9 cellular contexts compared by ENCODE assay signal in the genomic region with DNA sequence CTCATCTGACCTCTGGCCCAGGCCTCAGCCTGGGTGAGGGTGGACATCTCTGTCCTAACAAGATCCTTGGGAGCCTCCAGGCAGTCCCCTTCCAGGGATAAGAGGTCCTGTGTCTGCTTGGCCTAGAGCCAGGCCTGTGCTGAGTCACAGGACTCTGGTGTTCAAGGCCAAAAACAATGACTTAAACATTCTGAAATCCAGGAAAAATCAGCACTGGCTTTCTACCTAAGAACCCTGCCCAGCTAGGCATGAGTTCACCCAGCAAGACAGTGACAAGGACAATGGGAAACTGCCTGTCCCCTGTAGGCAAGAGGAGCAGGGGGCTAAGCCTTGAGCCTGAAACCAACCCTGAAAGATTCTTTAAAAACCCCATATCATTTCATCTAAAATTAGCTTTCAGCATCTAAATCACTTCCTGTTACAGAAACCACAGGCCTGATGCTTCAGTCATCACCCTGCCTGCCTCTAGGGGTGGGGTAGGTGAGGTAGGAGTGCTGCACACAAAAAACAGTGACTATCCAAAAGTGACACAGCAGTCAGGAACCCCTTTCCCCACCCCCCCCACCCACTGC. TPM values are rescaled to one million over a fixed set of nuclear protein-coding genes. Genes with fewer than 3 reads are reported as not detected.
DNase-seq lines count a peak whose midpoint lies in the region; ATAC-seq and TF ChIP-seq lines count a peak whose summit lies in the region.
"Had no signal": no experiment of that assay in that cellular context is flagged by ENCODE, and none has a peak within 500 bp of the region (broad histone marks: within the 10 kb centered on the region; RNA-seq: fewer than 3 reads in every experiment).

No MANE protein-coding gene starts in this region.

- H3F3A ChIP-seq in PC-9 (ENCODE audit: insufficient read depth, low read depth) (peaks cover 41% of the 10 kb centered on the region), smooth muscle cell (ENCODE audit: low read depth) (peaks cover 3% of the 10 kb centered on the region)

- BruUV-seq in PC-9 (replicated peaks; lab: Mats Ljungman, UMichigan), result no TSS peak

- no peak overlapping the region for H3K4me3 ChIP-seq in PC-9
- no peak overlapping the region for H3K4me3 ChIP-seq in smooth muscle cell

- DNase-seq in NCI-H1694 treated with DMSO at 0.1 percent for 48 hours (lab: John Stamatoyannopoulos, UW) (peak; percentile 9), NCI-H1694 (lab: John Stamatoyannopoulos, UW) (no peak), PC-9 (peak; percentile 86 to 93), Right ventricle myocardium superior (peak; percentile 86), smooth muscle cell (lab: John Stamatoyannopoulos, UW; ENCODE audit: unreplicated experiment) (peak; percentile 12), DMS153 treated with DMSO at 0.1 percent for 48 hours (lab: John Stamatoyannopoulos, UW; ENCODE audit: unreplicated experiment) (no peak)
- DNase-seq in activated T-helper 9 cell treated with anti-CD3 and anti-CD28 coated beads, Interleukin-2, amount 50 U/mL, for 16 hours (ENCODE audit: low read depth), result peak; percentile 61

- H3K36me3 ChIP-seq in PC-9 (ENCODE audit: low read depth) (no peaks in the 10 kb centered on the region), smooth muscle cell (ENCODE audit: low read depth) (no peaks in the 10 kb centered on the region)

- H3K27me3 ChIP-seq in PC-9 (ENCODE audit: insufficient read depth, low read depth) (no peaks in the 10 kb centered on the region), smooth muscle cell (ENCODE audit: low read depth) (no peaks in the 10 kb centered on the region)

- H3K9me2 ChIP-seq in PC-9 (ENCODE audit: insufficient read depth), result no peaks in the 10 kb centered on the region

- H3K4me2 ChIP-seq in PC-9 (peak overlapping the region; percentile 59), smooth muscle cell (peak overlapping the region; percentile 9)

- H3K4me1 ChIP-seq in PC-9 (replicated peaks; ENCODE audit: insufficient read depth), result peaks cover 60% of the 10 kb centered on the region
- peaks cover 4% of the 10 kb centered on the region for H3K4me1 ChIP-seq in smooth muscle cell (ENCODE audit: low read depth)

- 0 out of 2 replicates have a peak, but pooled peaks have one; percentile 22 for TF ChIP-seq CTCF in PC-9 (conservative IDR thresholded peaks at IDR 0.05)
- TF ChIP-seq CTCF in smooth muscle cell (IDR thresholded peaks at IDR 0.05; ENCODE audit: borderline replicate concordance, insufficient read depth, poor library complexity, severe bottlenecking), result no peak

- ATAC-seq in HG02981 (IDR thresholded peaks at IDR 0.05; ENCODE audit: unreplicated experiment) (peak; percentile 73), Right ventricle myocardium superior (ENCODE audit: poor library complexity) (peak; percentile 91)

- CTCF ChIA-PET in PC-9 (lab: Charles Lee), result interaction anchor here (0.5 kb wide), 1 partner anchor 32 kb away, joined by 3 read pairs; no protein-coding TSS in a partner anchor

- H3K27ac ChIP-seq in PC-9 (peak overlapping the region; percentile 88), smooth muscle cell (ENCODE audit: low read depth) (peak overlapping the region; percentile 83)

- H4K20me1 ChIP-seq in PC-9 (ENCODE audit: insufficient read depth) (no peaks in the 10 kb centered on the region), smooth muscle cell (ENCODE audit: low read depth) (no peaks in the 10 kb centered on the region)

- H3K79me2 ChIP-seq in PC-9 (ENCODE audit: low read depth) (no peaks in the 10 kb centered on the region), smooth muscle cell (ENCODE audit: low read depth) (no peaks in the 10 kb centered on the region)

- H3K9me3 ChIP-seq in PC-9 (ENCODE audit: insufficient read depth, low read depth), result no peaks in the 10 kb centered on the region
- no peaks in the 10 kb centered on the region for H3K9me3 ChIP-seq in smooth muscle cell (replicated peaks; ENCODE audit: low read depth)

- POLR2A ChIA-PET in PC-9 (lab: Charles Lee; ENCODE audit: unreplicated experiment), result no interaction called here

- intact Hi-C loops in PC-9 (cut with micrococcal nuclease; ENCODE audit: unreplicated experiment), result loop anchor here (1.0 to 2.0 kb wide), 2 partner anchors 13 to 29 kb away; no protein-coding TSS in a partner anchor
- intact Hi-C loops in Right ventricle myocardium superior (cut with DNase I), result no loop called here

- H2AFZ ChIP-seq in PC-9 (no peak overlapping the region), smooth muscle cell (ENCODE audit: low read depth) (peak overlapping the region; percentile 41)

- H3K9ac ChIP-seq in smooth muscle cell (ENCODE audit: low read depth), result peak overlapping the region; percentile 33

RNA-seq across cellular contexts. Expression of a gene that starts 29.9 kb away (rescaled TPM):
- total RNA-seq in PC-9 (2021) (not detected in 2 replicates), Right ventricle myocardium superior (not detected), smooth muscle cell (not detected in 2 replicates)
- not detected in 2 replicates for polyA plus RNA-seq in smooth muscle cell
- polyA plus RNA-seq: neural cell had no signal

RNA-seq across cellular contexts. Expression of a gene that starts 43.0 kb away (rescaled TPM):
- not detected in 2 replicates for total RNA-seq in PC-9 (2021)
- total RNA-seq in Right ventricle myocardium superior, result not detected
- total RNA-seq in smooth muscle cell, result not detected in 2 replicates
- not detected in 2 replicates for polyA plus RNA-seq in smooth muscle cell
- polyA plus RNA-seq: neural cell had no signal

Comparison
In these comparisons a context has a peak if more than half of its experiments do, and no peak if none do; other contexts are left out.
1. DNase-seq: peak in NCI-H1694 treated with DMSO at 0.1 percent for 48 hours (single experiment), PC-9 (2 of 2), activated T-helper 9 cell treated with anti-CD3 and anti-CD28 coated beads, Interleukin-2, amount 50 U/mL, for 16 hours (single experiment), Right ventricle myocardium superior (single experiment) and smooth muscle cell (single experiment); none in NCI-H1694 (single experiment) and DMS153 treated with DMSO at 0.1 percent for 48 hours (single experiment).